In the genomic region with DNA sequence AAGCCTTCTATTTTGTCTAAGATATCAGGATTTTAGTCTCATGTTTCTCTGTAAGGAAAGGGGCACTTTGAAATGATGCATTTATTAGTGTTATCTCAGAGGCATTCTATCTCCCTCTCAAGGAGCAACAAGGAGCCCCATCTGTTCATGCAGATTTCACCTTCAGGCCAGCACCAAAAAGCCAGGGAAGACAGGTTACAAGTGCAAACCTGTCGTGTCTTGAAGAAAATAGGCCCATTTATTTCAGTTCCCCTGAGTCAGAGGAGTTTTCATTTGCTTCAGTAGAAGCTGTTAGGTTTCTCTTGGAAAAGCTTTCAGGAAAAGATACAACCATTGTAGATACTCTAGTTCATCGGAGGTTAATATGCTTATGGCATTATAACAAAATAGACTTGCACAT, we compare ENCODE assay signal across 19 cellular contexts.
"Had no signal": no experiment of that assay in that cellular context is flagged by ENCODE, and none has a peak within 500 bp of the region (broad histone marks: within the 10 kb centered on the region; RNA-seq: fewer than 3 reads in every experiment).

No MANE protein-coding gene starts in this region.

- H3K9me3 ChIP-seq: esophagus squamous epithelium, mucosa of descending colon, spleen, stomach, thoracic aorta, transverse colon had no signal

- ATAC-seq: mucosa of descending colon; naive thymus-derived CD8-positive, alpha-beta T cell; sciatic nerve had no signal

- H3K36me3 ChIP-seq: esophagus squamous epithelium, spleen, stomach, thoracic aorta, transverse colon had no signal

- DNase-seq: effector memory CD4-positive, alpha-beta T cell; esophagus squamous epithelium; foreskin fibroblast; head of caudate nucleus; hippocampal formation; kidney glomerular epithelial cell; mucosa of descending colon; naive thymus-derived CD8-positive, alpha-beta T cell; posterior cingulate gyrus; spleen; stimulated activated CD4-positive, alpha-beta T cell treated with anti-CD3 and anti-CD28 coated beads, Interleukin-15, amount 100 ng/mL, for 24 hours; stimulated activated CD4-positive, alpha-beta T cell treated with anti-CD3 and anti-CD28 coated beads, Interleukin-1b, Interleukin-23, amount 100 ng/mL, for 48 hours; stimulated activated CD4-positive, alpha-beta T cell treated with anti-CD3 and anti-CD28 coated beads, Interleukin-4, amount 100 ng/mL, for 24 hours; stimulated activated naive CD4-positive, alpha-beta T cell; stomach; substantia nigra; transverse colon had no signal

- H3K27me3 ChIP-seq: esophagus squamous epithelium, spleen, transverse colon had no signal

- H3K4me3 ChIP-seq: esophagus squamous epithelium, mucosa of descending colon, spleen, stomach, thoracic aorta, transverse colon had no signal

- H3K27ac ChIP-seq: esophagus squamous epithelium, spleen, stomach, thoracic aorta, transverse colon had no signal
